In the genomic region with DNA sequence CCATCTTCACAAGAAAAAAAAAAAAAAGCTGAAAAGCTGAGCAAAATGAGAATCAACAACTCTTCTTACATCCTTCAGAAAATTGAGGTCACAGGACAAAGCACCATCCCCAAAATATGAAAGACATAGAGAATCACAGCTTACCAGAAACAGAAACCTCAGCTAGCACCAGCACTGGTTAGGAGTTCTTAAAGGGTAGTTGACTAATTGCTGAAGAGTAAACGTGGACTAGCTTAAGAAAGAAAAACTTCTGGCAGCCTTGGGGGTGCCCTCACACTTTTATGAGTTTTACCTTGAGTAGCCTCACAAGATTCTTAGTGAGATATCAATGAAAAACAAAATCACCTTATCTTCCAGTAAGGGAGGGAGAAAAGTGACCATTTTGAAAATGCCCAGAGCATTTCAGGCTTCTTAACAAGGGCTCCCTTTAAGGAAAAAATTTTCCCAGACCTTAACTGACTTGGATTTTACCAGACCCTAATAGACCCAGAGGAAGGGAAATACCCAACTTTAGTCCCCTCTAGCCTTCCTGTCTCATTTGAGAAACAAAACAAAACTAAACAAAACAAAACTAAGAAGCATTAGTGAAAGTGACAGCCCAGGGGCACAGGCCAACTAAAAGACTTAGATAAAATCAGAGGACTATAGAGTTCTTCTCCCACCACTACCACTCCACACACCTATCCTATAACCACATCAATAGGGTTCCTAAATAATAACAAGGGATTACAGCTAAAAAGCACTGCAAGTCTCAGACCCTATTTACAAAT, we compare ENCODE assay signal across 24 cellular contexts.
DNase-seq lines count a peak whose midpoint lies in the region; ATAC-seq and TF ChIP-seq lines count a peak whose summit lies in the region.
"Had no signal": no experiment of that assay in that cellular context is flagged by ENCODE, and none has a peak within 500 bp of the region (broad histone marks: within the 10 kb centered on the region; RNA-seq: fewer than 3 reads in every experiment).

No MANE protein-coding gene starts in this region.

- H3K4ac ChIP-seq in mesenchymal stem cell (ENCODE audit: low read depth in 1 of 2, low read length in 2 of 2), result no peak overlapping the region

- WGBS in mesenchymal stem cell, result 0% methylated on average over 1 of the region's 1 CpG

- H3K23ac ChIP-seq in mesenchymal stem cell (ENCODE audit: low read length in 2 of 2), result no peak overlapping the region

- H2BK12ac ChIP-seq in mesenchymal stem cell (ENCODE audit: low read length in 2 of 2), result no peak overlapping the region

- H2BK120ac ChIP-seq in mesenchymal stem cell (ENCODE audit: low read depth, low read length), result no peak overlapping the region

- no peaks in the 10 kb centered on the region for H3K9me3 ChIP-seq in mesenchymal stem cell (ENCODE audit: control insufficient read depth, low read length)
- H3K9me3 ChIP-seq: sigmoid colon, upper lobe of right lung had no signal

- no peak overlapping the region for H2BK5ac ChIP-seq in mesenchymal stem cell (ENCODE audit: low read depth, low read length, poor library complexity, severe bottlenecking)

- no peak overlapping the region for H3K4me2 ChIP-seq in mesenchymal stem cell (ENCODE audit: low read length, poor library complexity, severe bottlenecking)
- H3K4me2 ChIP-seq: KMS-11 had no signal

- no peaks in the 10 kb centered on the region for H3K79me1 ChIP-seq in mesenchymal stem cell (replicated peaks; ENCODE audit: low read length, poor library complexity, severe bottlenecking)

- no peak for TF ChIP-seq CTCF in dorsolateral prefrontal cortex (IDR thresholded peaks at IDR 0.05 in 54 of 56, conservative IDR thresholded peaks at IDR 0.05 in 2 of 56; ENCODE audit: low read depth in 1 of 56, partially characterized antibody in 56 of 56)

- peak overlapping the region; percentile 51 for H2AFZ ChIP-seq in mesenchymal stem cell (ENCODE audit: low read depth, low read length)

- no peak overlapping the region for H2AK5ac ChIP-seq in mesenchymal stem cell (ENCODE audit: low read length, severe bottlenecking)

- no peak overlapping the region for H2BK15ac ChIP-seq in mesenchymal stem cell (ENCODE audit: low read depth, poor library complexity, severe bottlenecking)

- H3K4me3 ChIP-seq in mesenchymal stem cell (ENCODE audit: insufficient read depth in 1 of 2, low read depth in 1 of 2, low read length in 2 of 2) (no peak overlapping the region), dorsolateral prefrontal cortex (no peak overlapping the region)
- H3K4me3 ChIP-seq: sigmoid colon, upper lobe of right lung had no signal

- no peaks in the 10 kb centered on the region for H3K27me3 ChIP-seq in mesenchymal stem cell (ENCODE audit: control insufficient read depth in 1 of 2, insufficient read depth in 1 of 2, low read length in 2 of 2)
- peaks cover 0 to 6% (median 0%) of the 10 kb centered on the region in 45 donors for H3K27me3 ChIP-seq in dorsolateral prefrontal cortex
- H3K27me3 ChIP-seq: sigmoid colon, upper lobe of right lung had no signal

- H3K4me1 ChIP-seq in mesenchymal stem cell (ENCODE audit: control insufficient read depth, insufficient read depth, low read depth, low read length), result no peaks in the 10 kb centered on the region
- H3K4me1 ChIP-seq: sigmoid colon, upper lobe of right lung had no signal

- no peak overlapping the region for H4K91ac ChIP-seq in mesenchymal stem cell (ENCODE audit: low read length)

- H4K8ac ChIP-seq in mesenchymal stem cell (ENCODE audit: low read length), result no peak overlapping the region

- H3K27ac ChIP-seq in mesenchymal stem cell (ENCODE audit: low read length, poor library complexity, severe bottlenecking) (no peak overlapping the region), dorsolateral prefrontal cortex (no peak overlapping the region)
- H3K27ac ChIP-seq: KMS-11, sigmoid colon, upper lobe of right lung had no signal

- H3K18ac ChIP-seq in mesenchymal stem cell (ENCODE audit: low read depth in 1 of 2, low read length in 2 of 2), result no peak overlapping the region

- no peaks in the 10 kb centered on the region for H3K36me3 ChIP-seq in mesenchymal stem cell (ENCODE audit: control insufficient read depth in 1 of 2, insufficient read depth in 2 of 2, low read depth in 1 of 2, low read length in 2 of 2)
- H3K36me3 ChIP-seq: sigmoid colon, upper lobe of right lung had no signal

- H3K14ac ChIP-seq in mesenchymal stem cell (ENCODE audit: low read length in 2 of 2), result no peak overlapping the region

- intact Hi-C loops in left colon (cut with DNase I, micrococcal nuclease) (no loop called here), dorsolateral prefrontal cortex (cut with DNase I) (no loop called here)

- H3K9ac ChIP-seq in mesenchymal stem cell (ENCODE audit: low read length), result no peak overlapping the region
- H3K9ac ChIP-seq: KMS-11 had no signal

- DNase-seq in mesenchymal stem cell, result no peak
- DNase-seq in HCEC 1CT, result no peak
- DNase-seq in left colon, result no peak
- no peak for DNase-seq in dorsolateral prefrontal cortex
- DNase-seq: activated CD4-positive, alpha-beta T cell treated with anti-CD3 and anti-CD28 coated beads, Interleukin-2, amount 50 U/mL, for 1 hour; activated naive CD4-positive, alpha-beta T cell treated with Interleukin-2 at 50 U/mL for 16 hours; activated T-cell treated with anti-CD3 and anti-CD28 coated beads for 4 hours; CD4-positive, alpha-beta T cell; DMS79 treated with DMSO at 0.1 percent for 48 hours; effector CD8-positive, alpha-beta T cell; glutamatergic neuron; left ventricle myocardium superior; NCI-H1048; NCI-H2081 treated with DMSO at 0.1 percent for 48 hours; NCI-H510A; nucleus accumbens; sigmoid colon; stimulated activated naive CD8-positive, alpha-beta T cell treated with anti-CD3 and anti-CD28 coated beads, Interleukin-15, Interleukin-2, amounts not matched to agents 100 U/mL and 50 U/mL, for 24 hours; upper lobe of right lung had no signal

- ATAC-seq in GM18867 (IDR thresholded peaks at IDR 0.05; ENCODE audit: unreplicated experiment), result peak; percentile 68
- peak; percentile 58 for ATAC-seq in GM21619 (IDR thresholded peaks at IDR 0.05; ENCODE audit: unreplicated experiment)
- ATAC-seq in HG03045 (IDR thresholded peaks at IDR 0.05; ENCODE audit: unreplicated experiment), result peak; percentile 46
- ATAC-seq in left colon, result no peak
- ATAC-seq in HG03460 (IDR thresholded peaks at IDR 0.05; ENCODE audit: unreplicated experiment), result no peak
- ATAC-seq: left ventricle myocardium superior; stimulated activated naive CD8-positive, alpha-beta T cell treated with anti-CD3 and anti-CD28 coated beads, Interleukin-15, Interleukin-2, amounts not matched to agents 100 U/mL and 50 U/mL, for 24 hours; upper lobe of right lung had no signal

Comparison
In these comparisons a context has a peak if more than half of its experiments do, and no peak if none do; other contexts are left out.
1. ATAC-seq: peak in GM18867 (single experiment), GM21619 (single experiment) and HG03045 (single experiment); none in left colon (single experiment) and HG03460 (single experiment).